ENCODE assay signal across 13 cellular contexts in genomic region chrY:17079887-17080286, GRCh38.
"Had no signal": no experiment of that assay in that cellular context is flagged by ENCODE, and none has a peak within 500 bp of the region (broad histone marks: within the 10 kb centered on the region; RNA-seq: fewer than 3 reads in every experiment).

No MANE protein-coding gene starts in this region.

- H3K27ac ChIP-seq: adrenal gland, cardiac muscle cell, dorsolateral prefrontal cortex, gastroesophageal sphincter, lower lobe of right lung, pancreas, sigmoid colon, spleen, thoracic aorta, upper lobe of right lung had no signal

- H3K4me3 Mint-ChIP-seq: activated B cell treated with CpG ODN at 0.5 μM for 24 hours; activated CD4-positive, alpha-beta T cell treated with anti-CD3 and anti-CD28 coated beads, Interleukin-2, amount 10 ng/mL, durations not matched to agents 24 days and 14 days had no signal

- H3K9me3 ChIP-seq: adrenal gland, gastroesophageal sphincter, lower lobe of right lung, pancreas, sigmoid colon, thoracic aorta, upper lobe of right lung had no signal

- H3K27me3 ChIP-seq: adrenal gland, cardiac muscle cell, dorsolateral prefrontal cortex, gastroesophageal sphincter, pancreas, sigmoid colon, spleen, upper lobe of right lung had no signal

- H3K4me1 Mint-ChIP-seq: activated CD4-positive, alpha-beta T cell treated with anti-CD3 and anti-CD28 coated beads, Interleukin-2, amount 10 ng/mL, durations not matched to agents 24 days and 14 days had no signal

- H3K4me3 ChIP-seq: adrenal gland, cardiac muscle cell, dorsolateral prefrontal cortex, gastroesophageal sphincter, lower lobe of right lung, pancreas, sigmoid colon, spleen, thoracic aorta, upper lobe of right lung had no signal

- H3K36me3 ChIP-seq: adrenal gland, cardiac muscle cell, gastroesophageal sphincter, lower lobe of right lung, pancreas, sigmoid colon, spleen, thoracic aorta, upper lobe of right lung had no signal

- ATAC-seq: gastroesophageal sphincter, left colon, lower lobe of right lung, pancreas, upper lobe of right lung had no signal

- DNase-seq: activated B cell treated with CpG ODN at 0.5 μM for 24 hours; activated CD4-positive, alpha-beta T cell treated with anti-CD3 and anti-CD28 coated beads, Interleukin-2, amount 10 ng/mL, durations not matched to agents 24 days and 14 days; adrenal gland; dorsolateral prefrontal cortex; left colon; lower lobe of right lung; pancreas; sigmoid colon; spleen; upper lobe of right lung had no signal

- H3K27ac Mint-ChIP-seq: activated B cell treated with CpG ODN at 0.5 μM for 24 hours; activated CD4-positive, alpha-beta T cell treated with anti-CD3 and anti-CD28 coated beads, Interleukin-2, amount 10 ng/mL, durations not matched to agents 24 days and 14 days had no signal

- H3K4me1 ChIP-seq: adrenal gland, gastroesophageal sphincter, lower lobe of right lung, pancreas, sigmoid colon, spleen, upper lobe of right lung had no signal

- H3K27me3 Mint-ChIP-seq: activated B cell treated with CpG ODN at 0.5 μM for 24 hours; activated CD4-positive, alpha-beta T cell treated with anti-CD3 and anti-CD28 coated beads, Interleukin-2, amount 10 ng/mL, durations not matched to agents 24 days and 14 days had no signal
